ENCODE assay signal across 9 cellular contexts in genomic region chr1:234214911-234215892, GRCh38.
A peak's percentile ranks its signal among the peaks of the same experiment; 100 is the strongest.
DNase-seq lines count a peak whose midpoint lies in the region; ATAC-seq lines count a peak whose summit lies in the region.
"Had no signal": no experiment of that assay in that cellular context is flagged by ENCODE, and none has a peak within 500 bp of the region (broad histone marks: within the 10 kb centered on the region; RNA-seq: fewer than 3 reads in every experiment).

No MANE protein-coding gene starts in this region.

- no peak for ATAC-seq in CD4-positive, CD25-positive, alpha-beta regulatory T cell (ENCODE audit: low read depth in 2 of 2)
- ATAC-seq in central memory CD8-positive, alpha-beta T cell (replicated peaks; ENCODE audit: extremely low read depth, poor library complexity, severe bottlenecking), result no peak
- no peak for ATAC-seq in GM21737 (IDR thresholded peaks at IDR 0.05; ENCODE audit: unreplicated experiment)
- no peak for ATAC-seq in GM21528 (IDR thresholded peaks at IDR 0.05; ENCODE audit: low FRiP score, unreplicated experiment)
- ATAC-seq in HG03457 (IDR thresholded peaks at IDR 0.05; ENCODE audit: unreplicated experiment), result no peak

- H3K4ac ChIP-seq in mesendoderm (ENCODE audit: low read depth, low read length), result no peak overlapping the region

- no CpG with 5 or more reads among the region's 20 CpGs for WGBS in mesendoderm (ENCODE audit: extremely low coverage, insufficient coverage, low lambda C conversion rate)

- peak overlapping the region; percentile 22 for H2AK5ac ChIP-seq in mesendoderm (ENCODE audit: low read length)

- H3K4me2 ChIP-seq in mesendoderm (ENCODE audit: low read length), result peak overlapping the region; percentile 93

- no peak overlapping the region for H2BK5ac ChIP-seq in mesendoderm (ENCODE audit: low read length)

- H3K18ac ChIP-seq in mesendoderm (ENCODE audit: low read length), result no peak overlapping the region

- no peak overlapping the region for H4K8ac ChIP-seq in mesendoderm (ENCODE audit: low read depth, low read length)

- H3K9ac ChIP-seq in HUES6 (ENCODE audit: low read length), result peak overlapping the region; percentile 80
- H3K9ac ChIP-seq in mesendoderm (ENCODE audit: low read length), result peak overlapping the region; percentile 84

- H3K36me3 Mint-ChIP-seq in CD4-positive, CD25-positive, alpha-beta regulatory T cell, result no peaks in the 10 kb centered on the region
- no peaks in the 10 kb centered on the region for H3K36me3 Mint-ChIP-seq in central memory CD8-positive, alpha-beta T cell (ENCODE audit: insufficient read depth)

- no peak overlapping the region for H4K5ac ChIP-seq in mesendoderm (ENCODE audit: low read length)

- no peak overlapping the region for H3K27ac ChIP-seq in CD4-positive, CD25-positive, alpha-beta regulatory T cell (ENCODE audit: insufficient read depth, low read length, poor library complexity, severe bottlenecking)
- H3K27ac ChIP-seq in HUES6 (ENCODE audit: low read depth, low read length), result no peak overlapping the region
- H3K27ac ChIP-seq in mesendoderm (ENCODE audit: low read depth, low read length), result no peak overlapping the region
- H3K27ac ChIP-seq: heart left ventricle had no signal

- no peaks in the 10 kb centered on the region for H3K79me2 ChIP-seq in mesendoderm (ENCODE audit: control insufficient read depth, insufficient read depth, low read length)

- no peak overlapping the region for H2BK15ac ChIP-seq in mesendoderm (replicated peaks; ENCODE audit: low read depth)

- peaks cover 10% of the 10 kb centered on the region for H3K27me3 Mint-ChIP-seq in CD4-positive, CD25-positive, alpha-beta regulatory T cell
- peaks cover 36% of the 10 kb centered on the region for H3K27me3 Mint-ChIP-seq in central memory CD8-positive, alpha-beta T cell

- H3K9me3 ChIP-seq in CD4-positive, CD25-positive, alpha-beta regulatory T cell (ENCODE audit: control insufficient read depth in 2 of 2, low read length in 2 of 2), result no peaks in the 10 kb centered on the region
- peaks cover 16% of the 10 kb centered on the region for H3K9me3 ChIP-seq in HUES6 (ENCODE audit: control insufficient read depth, insufficient read depth, low read depth, low read length)
- H3K9me3 ChIP-seq: heart left ventricle had no signal

- no peaks in the 10 kb centered on the region for H3K79me1 ChIP-seq in mesendoderm (ENCODE audit: low read length)

- peak overlapping the region; percentile 11 for H3K4me3 ChIP-seq in CD4-positive, CD25-positive, alpha-beta regulatory T cell (ENCODE audit: low read depth, low read length)
- H3K4me3 ChIP-seq in HUES6 (ENCODE audit: low read depth, low read length), result peak overlapping the region; percentile 77
- H3K4me3 ChIP-seq in mesendoderm (ENCODE audit: low read length), result peak overlapping the region; percentile 65

- peak overlapping the region; percentile 91 for H3K56ac ChIP-seq in mesendoderm (ENCODE audit: low read length)

- peaks cover 3% of the 10 kb centered on the region for H3K27me3 ChIP-seq in CD4-positive, CD25-positive, alpha-beta regulatory T cell (ENCODE audit: control insufficient read depth, insufficient read depth, low read length)
- H3K27me3 ChIP-seq in HUES6 (ENCODE audit: control insufficient read depth, insufficient read depth, low read length) (peaks cover 23% of the 10 kb centered on the region), mesendoderm (ENCODE audit: insufficient read depth, low read length, poor library complexity) (no peaks in the 10 kb centered on the region)

- H3K9me3 Mint-ChIP-seq in CD4-positive, CD25-positive, alpha-beta regulatory T cell, result peaks cover 0 to 4% (median 0%) of the 10 kb centered on the region in 7 donors
- H3K9me3 Mint-ChIP-seq in central memory CD8-positive, alpha-beta T cell, result no peaks in the 10 kb centered on the region

- peaks cover 31% of the 10 kb centered on the region for H3K4me1 ChIP-seq in CD4-positive, CD25-positive, alpha-beta regulatory T cell (ENCODE audit: control insufficient read depth, insufficient read depth, low read length, poor library complexity, severe bottlenecking)
- H3K4me1 ChIP-seq in HUES6 (ENCODE audit: control insufficient read depth, insufficient read depth, low read length) (peaks cover 21% of the 10 kb centered on the region), mesendoderm (ENCODE audit: control insufficient read depth, low read depth, low read length) (peaks cover 5% of the 10 kb centered on the region)

- DNase-seq in CD4-positive, CD25-positive, alpha-beta regulatory T cell, result no peak
- no peak for DNase-seq in central memory CD8-positive, alpha-beta T cell (ENCODE audit: low spot score in 2 of 2)
- DNase-seq in mesendoderm (peak; percentile 60), putamen (ENCODE audit: low spot score) (no peak)

- H3K27ac Mint-ChIP-seq in CD4-positive, CD25-positive, alpha-beta regulatory T cell, result peak overlapping the region in 1 of 3 donors; percentile 55
- no peak overlapping the region for H3K27ac Mint-ChIP-seq in central memory CD8-positive, alpha-beta T cell (ENCODE audit: low read depth)

- H3K23ac ChIP-seq in mesendoderm (ENCODE audit: low read length), result no peak overlapping the region

- no peak overlapping the region for H2BK120ac ChIP-seq in mesendoderm (ENCODE audit: low read depth, low read length)

- H3K4me3 Mint-ChIP-seq in CD4-positive, CD25-positive, alpha-beta regulatory T cell, result peak overlapping the region; percentile 71 to 87 (median 77)
- H3K4me3 Mint-ChIP-seq in central memory CD8-positive, alpha-beta T cell, result peak overlapping the region; percentile 31

- peaks cover 5 to 47% (median 23%) of the 10 kb centered on the region in 4 donors for H3K4me1 Mint-ChIP-seq in CD4-positive, CD25-positive, alpha-beta regulatory T cell
- H3K4me1 Mint-ChIP-seq in central memory CD8-positive, alpha-beta T cell, result no peaks in the 10 kb centered on the region

- H3K36me3 ChIP-seq in CD4-positive, CD25-positive, alpha-beta regulatory T cell (ENCODE audit: control insufficient read depth, insufficient read depth, low read length), result no peaks in the 10 kb centered on the region
- H3K36me3 ChIP-seq in HUES6 (ENCODE audit: control insufficient read depth, insufficient read depth, low read length) (no peaks in the 10 kb centered on the region), mesendoderm (ENCODE audit: control insufficient read depth, insufficient read depth, low read length) (no peaks in the 10 kb centered on the region)
- H3K36me3 ChIP-seq: heart left ventricle had no signal

Comparison
In these comparisons a context has a peak if more than half of its experiments do, and no peak if none do; other contexts are left out.
1. H3K4me3 ChIP-seq: peak in every context shown above with its lines; median percentile 77 in HUES6; 65 in mesendoderm; 11 in CD4-positive, CD25-positive, alpha-beta regulatory T cell.